Comparison of ENCODE assay signal across 35 cellular contexts in genomic region chr4:112952301-112952700, GRCh38.
"Had no signal": no experiment of that assay in that cellular context is flagged by ENCODE, and none has a peak within 500 bp of the region (broad histone marks: within the 10 kb centered on the region; RNA-seq: fewer than 3 reads in every experiment).

No MANE protein-coding gene starts in this region.

- H3K36me3 ChIP-seq: cardiac muscle cell, pancreas, right atrium auricular region, suprapubic skin, tibial nerve, WERI-Rb-1 had no signal

- H3K27me3 ChIP-seq: cardiac muscle cell, hepatocyte, right atrium auricular region, suprapubic skin, tibial nerve had no signal

- H3K36me3 Mint-ChIP-seq: activated CD4-positive, alpha-beta memory T cell treated with anti-CD3 and anti-CD28 coated beads for 36 hours; mesothelial cell of epicardium; naive thymus-derived CD8-positive, alpha-beta T cell; stimulated activated memory B cell treated with anti-CD40 and anti-IgM and Interleukin-4, amounts not matched to agents 10 μg/mL and 1 μg/mL and 100 μg/mL, for 72 hours had no signal

- H3K9me3 ChIP-seq: pancreas, psoas muscle, right atrium auricular region, suprapubic skin, tibial nerve had no signal

- H3K27ac Mint-ChIP-seq: activated CD4-positive, alpha-beta memory T cell treated with anti-CD3 and anti-CD28 coated beads for 36 hours; activated T-helper 17 cell treated with anti-CD3 and anti-CD28 coated beads, Interleukin-2, amount 50 U/mL, for 72 hours; endodermal cell; mesothelial cell of epicardium; naive thymus-derived CD8-positive, alpha-beta T cell; stimulated activated memory B cell treated with anti-CD40 and anti-IgM and Interleukin-4, amounts not matched to agents 10 μg/mL and 1 μg/mL and 100 μg/mL, for 72 hours; stimulated activated naive CD8-positive, alpha-beta T cell treated with anti-CD3 and anti-CD28 coated beads, Interleukin-15, amount 100 ng/mL, for 72 hours; T-helper 1 cell treated with Interleukin-12 subunit alpha and Interleukin-12 subunit beta and Interleukin-4 antibody, amounts not matched to agents 30 μg/mL and 1 μg/mL, for 36 hours had no signal

- H3K9me3 Mint-ChIP-seq: activated CD4-positive, alpha-beta memory T cell treated with anti-CD3 and anti-CD28 coated beads for 36 hours; activated T-cell treated with anti-CD3 and anti-CD28 coated beads, Interleukin-2, amount 50 U/mL, for 4 hours; activated T-helper 17 cell treated with anti-CD3 and anti-CD28 coated beads, Interleukin-2, amount 50 U/mL, for 72 hours; mesothelial cell of epicardium; neural crest cell; stimulated activated memory B cell treated with anti-CD40 and anti-IgM and Interleukin-4, amounts not matched to agents 10 μg/mL and 1 μg/mL and 100 μg/mL, for 72 hours; stimulated activated naive CD8-positive, alpha-beta T cell treated with anti-CD3 and anti-CD28 coated beads, Interleukin-15, amount 100 ng/mL, for 72 hours; T-helper 1 cell treated with Interleukin-12 subunit alpha and Interleukin-12 subunit beta and Interleukin-4 antibody, amounts not matched to agents 30 μg/mL and 1 μg/mL, for 36 hours had no signal

- H3K4me3 ChIP-seq: cardiac muscle cell, hepatocyte, pancreas, psoas muscle, right atrium auricular region, smooth muscle cell, suprapubic skin had no signal

- H3K27me3 Mint-ChIP-seq: stimulated activated memory B cell treated with anti-CD40 and anti-IgM and Interleukin-4, amounts not matched to agents 10 μg/mL and 1 μg/mL and 100 μg/mL, for 72 hours had no signal

- H3K4me3 Mint-ChIP-seq: activated CD4-positive, alpha-beta memory T cell treated with anti-CD3 and anti-CD28 coated beads for 36 hours; activated T-cell treated with anti-CD3 and anti-CD28 coated beads, Interleukin-2, amount 50 U/mL, for 4 hours; activated T-helper 17 cell treated with anti-CD3 and anti-CD28 coated beads, Interleukin-2, amount 50 U/mL, for 72 hours; endodermal cell; mesothelial cell of epicardium; naive thymus-derived CD8-positive, alpha-beta T cell; neural crest cell; stimulated activated memory B cell treated with anti-CD40 and anti-IgM and Interleukin-4, amounts not matched to agents 10 μg/mL and 1 μg/mL and 100 μg/mL, for 72 hours; stimulated activated naive CD8-positive, alpha-beta T cell treated with anti-CD3 and anti-CD28 coated beads, Interleukin-15, amount 100 ng/mL, for 72 hours; T-helper 1 cell treated with Interleukin-12 subunit alpha and Interleukin-12 subunit beta and Interleukin-4 antibody, amounts not matched to agents 30 μg/mL and 1 μg/mL, for 36 hours had no signal

- H3K4me1 ChIP-seq: psoas muscle, suprapubic skin had no signal

- DNase-seq: activated CD4-positive, alpha-beta memory T cell treated with anti-CD3 and anti-CD28 coated beads for 36 hours; activated CD4-positive, alpha-beta T cell treated with anti-CD3 and anti-CD28 coated beads for 48 hours; activated gamma-delta T cell treated with Interleukin-2 at 50 U/mL for 16 hours; activated naive CD4-positive, alpha-beta T cell treated with anti-CD3 and anti-CD28 coated beads, Interleukin-2, amount 50 U/mL, for 16 hours; activated T-cell treated with anti-CD3 and anti-CD28 coated beads, Interleukin-2, amount 50 U/mL, for 4 hours; cortex of kidney; endodermal cell; foreskin fibroblast; islet precursor cell; left cardiac atrium; left ventricle myocardium superior; naive thymus-derived CD8-positive, alpha-beta T cell; nucleus accumbens; pancreas; psoas muscle; stimulated activated CD4-positive, alpha-beta T cell treated with anti-CD3 and anti-CD28 coated beads, Interleukin-1b, Interleukin-23, amount 100 ng/mL, for 48 hours; stimulated activated CD4-positive, alpha-beta T cell treated with anti-CD3 and anti-CD28 coated beads, Interleukin-4, amount 100 ng/mL, for 4 hours; stimulated activated CD8-positive, alpha-beta memory T cell treated with anti-CD3 and anti-CD28 coated beads, Interleukin-4, amount 100 ng/mL, for 48 hours; stimulated activated naive CD8-positive, alpha-beta T cell treated with anti-CD3 and anti-CD28 coated beads, Interleukin-15, amount 100 ng/mL, for 72 hours; SW 1271; T-helper 9 cell; WERI-Rb-1 had no signal

- ATAC-seq: activated CD4-positive, CD25-positive, alpha-beta regulatory T cell treated with anti-CD3 and anti-CD28 coated beads, Interleukin-2, amount 50 U/mL, for 24 hours; activated T-cell treated with anti-CD3 and anti-CD28 coated beads, Interleukin-2, amount 50 U/mL, for 4 hours; activated T-helper 17 cell treated with anti-CD3 and anti-CD28 coated beads, Interleukin-2, amount 50 U/mL, for 72 hours; esophagus mucosa; left cardiac atrium; left ventricle myocardium superior; naive thymus-derived CD8-positive, alpha-beta T cell; pancreas; psoas muscle; stimulated activated memory B cell treated with anti-CD40 and anti-IgM and Interleukin-4, amounts not matched to agents 10 μg/mL and 1 μg/mL and 100 μg/mL, for 72 hours; stimulated activated naive CD8-positive, alpha-beta T cell treated with anti-CD3 and anti-CD28 coated beads, Interleukin-15, amount 100 ng/mL, for 72 hours had no signal

- H3K27ac ChIP-seq: cardiac muscle cell, hepatocyte, pancreas, psoas muscle, right atrium auricular region, suprapubic skin, tibial nerve, WERI-Rb-1 had no signal

- H3K4me1 Mint-ChIP-seq: activated T-helper 17 cell treated with anti-CD3 and anti-CD28 coated beads, Interleukin-2, amount 50 U/mL, for 72 hours; mesothelial cell of epicardium; naive thymus-derived CD8-positive, alpha-beta T cell; stimulated activated memory B cell treated with anti-CD40 and anti-IgM and Interleukin-4, amounts not matched to agents 10 μg/mL and 1 μg/mL and 100 μg/mL, for 72 hours; stimulated activated naive CD8-positive, alpha-beta T cell treated with anti-CD3 and anti-CD28 coated beads, Interleukin-15, amount 100 ng/mL, for 72 hours had no signal
